ENCODE assay signal across 21 cellular contexts in genomic region chr1:167864392-167864992, GRCh38. TPM values are rescaled to one million over a fixed set of nuclear protein-coding genes. Genes with fewer than 3 reads are reported as not detected.
"Had no signal": no experiment of that assay in that cellular context is flagged by ENCODE, and none has a peak within 500 bp of the region (broad histone marks: within the 10 kb centered on the region; RNA-seq: fewer than 3 reads in every experiment).

No MANE protein-coding gene starts in this region.

- H3K27me3 ChIP-seq: sigmoid colon, spleen, testis had no signal

- ATAC-seq: activated naive CD4-positive, alpha-beta T cell treated with anti-CD3 and anti-CD28 coated beads, Interleukin-2, amount 50 U/mL, for 72 hours; activated T-helper 17 cell treated with anti-CD3 and anti-CD28 coated beads, Interleukin-2, amount 50 U/mL, for 72 hours; natural killer cell had no signal

- H3K9me3 ChIP-seq: left ventricle myocardium inferior, sigmoid colon, spleen, testis had no signal

- H3K36me3 ChIP-seq: left ventricle myocardium inferior, sigmoid colon, spleen had no signal

- DNase-seq: activated CD4-positive, alpha-beta T cell treated with anti-CD3 and anti-CD28 coated beads, Interleukin-2, amount 50 U/mL, for 1 hour; activated CD4-positive, CD25-positive, alpha-beta regulatory T cell treated with anti-CD3 and anti-CD28 coated beads, Interleukin-2, amount 50 U/mL, for 72 hours; activated T-cell treated with anti-CD3 and anti-CD28 coated beads, Interleukin-2, amount 50 U/mL, for 24 hours; aorta; hypothalamus; left ventricle myocardium inferior; midbrain; natural killer cell; retina; sigmoid colon; spleen; stimulated activated CD4-positive, alpha-beta T cell treated with anti-CD3 and anti-CD28 coated beads, Interleukin-4, amount 100 ng/mL, for 1 hour; stimulated activated naive CD4-positive, alpha-beta T cell; testis had no signal

- FAIRE-seq: endometrium, frontal cortex had no signal

- H3K27ac ChIP-seq: left ventricle myocardium inferior, sigmoid colon, spleen, testis, VCaP had no signal

- H3K4me3 ChIP-seq: left ventricle myocardium inferior, sigmoid colon, spleen, testis had no signal

- H3K4me1 ChIP-seq: left ventricle myocardium inferior, sigmoid colon, spleen, testis had no signal

RNA-seq across cellular contexts. Expression of gene ADCY10, which starts 49.4 kb away (rescaled TPM):
- total RNA-seq: epithelial cell of proximal tubule, lung microvascular endothelial cell had no signal
